Comparison of ENCODE assay signal across 1 cellular context in the genomic region with DNA sequence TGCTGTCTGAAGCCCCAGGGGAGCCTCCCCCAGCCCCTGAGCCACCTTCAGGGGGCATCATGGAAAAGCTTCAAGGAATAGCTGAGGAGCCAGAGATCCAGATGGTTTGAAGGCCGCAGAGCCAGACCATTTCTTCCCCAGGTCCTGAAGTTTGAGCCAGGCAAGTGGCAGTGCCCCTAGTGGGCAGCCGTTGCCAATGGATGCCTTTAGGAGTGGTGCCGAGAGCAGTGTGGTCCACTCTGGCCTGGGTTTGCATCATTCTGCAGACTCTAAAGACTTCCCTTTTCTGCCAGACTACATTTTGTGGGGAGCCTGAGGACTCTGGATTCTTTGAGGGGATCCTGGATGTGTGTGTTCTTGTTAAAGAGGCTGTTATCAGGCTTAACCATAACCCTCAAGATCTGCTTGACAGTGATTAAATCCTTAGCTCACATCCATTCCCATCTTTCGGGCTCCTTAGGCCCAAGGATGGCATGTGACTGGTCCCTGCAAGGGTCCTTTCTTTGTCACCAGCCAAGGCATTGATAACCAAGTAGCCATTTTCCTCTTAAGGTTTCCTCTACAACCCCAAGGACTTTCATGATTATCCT.
TF ChIP-seq lines count a peak whose summit lies in the region.

No MANE protein-coding gene starts in this region.

TF ChIP-seq in HepG2, 621 proteins besides CTCF, POLR2A, EP300 and RAD21:
- TF ChIP-seq RFX3 (CRISPR knock-in tag; IDR thresholded peaks at IDR 0.05) (no peak), ZNF839 (CRISPR knock-in tag; IDR thresholded peaks at IDR 0.05; ENCODE audit: borderline replicate concordance) (no peak), SOX5 (CRISPR knock-in tag; IDR thresholded peaks at IDR 0.05; ENCODE audit: borderline replicate concordance) (no peak), ZSCAN25 (CRISPR knock-in tag; IDR thresholded peaks at IDR 0.05) (no peak), DR1 (CRISPR knock-in tag; IDR thresholded peaks at IDR 0.05) (no peak), SIX4 (CRISPR knock-in tag; IDR thresholded peaks at IDR 0.05) (no peak), CCDC6 (CRISPR knock-in tag; IDR thresholded peaks at IDR 0.05) (no peak), ZNF350 (CRISPR knock-in tag; IDR thresholded peaks at IDR 0.05; ENCODE audit: borderline replicate concordance, low read depth) (no peak), ZNF776 (CRISPR knock-in tag; IDR thresholded peaks at IDR 0.05) (no peak), ZBTB7B (CRISPR knock-in tag; IDR thresholded peaks at IDR 0.05) (no peak), KMT2A (CRISPR knock-in tag; IDR thresholded peaks at IDR 0.05) (no peak)
- TF ChIP-seq, protein P1, sequence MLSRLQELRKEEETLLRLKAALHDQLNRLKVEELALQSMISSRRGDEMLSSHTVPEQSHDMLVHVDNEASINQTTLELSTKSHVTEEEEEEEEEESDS (CRISPR knock-in tag; IDR thresholded peaks at IDR 0.05; ENCODE audit: borderline replicate concordance) = no peak
- TF ChIP-seq, protein P2, sequence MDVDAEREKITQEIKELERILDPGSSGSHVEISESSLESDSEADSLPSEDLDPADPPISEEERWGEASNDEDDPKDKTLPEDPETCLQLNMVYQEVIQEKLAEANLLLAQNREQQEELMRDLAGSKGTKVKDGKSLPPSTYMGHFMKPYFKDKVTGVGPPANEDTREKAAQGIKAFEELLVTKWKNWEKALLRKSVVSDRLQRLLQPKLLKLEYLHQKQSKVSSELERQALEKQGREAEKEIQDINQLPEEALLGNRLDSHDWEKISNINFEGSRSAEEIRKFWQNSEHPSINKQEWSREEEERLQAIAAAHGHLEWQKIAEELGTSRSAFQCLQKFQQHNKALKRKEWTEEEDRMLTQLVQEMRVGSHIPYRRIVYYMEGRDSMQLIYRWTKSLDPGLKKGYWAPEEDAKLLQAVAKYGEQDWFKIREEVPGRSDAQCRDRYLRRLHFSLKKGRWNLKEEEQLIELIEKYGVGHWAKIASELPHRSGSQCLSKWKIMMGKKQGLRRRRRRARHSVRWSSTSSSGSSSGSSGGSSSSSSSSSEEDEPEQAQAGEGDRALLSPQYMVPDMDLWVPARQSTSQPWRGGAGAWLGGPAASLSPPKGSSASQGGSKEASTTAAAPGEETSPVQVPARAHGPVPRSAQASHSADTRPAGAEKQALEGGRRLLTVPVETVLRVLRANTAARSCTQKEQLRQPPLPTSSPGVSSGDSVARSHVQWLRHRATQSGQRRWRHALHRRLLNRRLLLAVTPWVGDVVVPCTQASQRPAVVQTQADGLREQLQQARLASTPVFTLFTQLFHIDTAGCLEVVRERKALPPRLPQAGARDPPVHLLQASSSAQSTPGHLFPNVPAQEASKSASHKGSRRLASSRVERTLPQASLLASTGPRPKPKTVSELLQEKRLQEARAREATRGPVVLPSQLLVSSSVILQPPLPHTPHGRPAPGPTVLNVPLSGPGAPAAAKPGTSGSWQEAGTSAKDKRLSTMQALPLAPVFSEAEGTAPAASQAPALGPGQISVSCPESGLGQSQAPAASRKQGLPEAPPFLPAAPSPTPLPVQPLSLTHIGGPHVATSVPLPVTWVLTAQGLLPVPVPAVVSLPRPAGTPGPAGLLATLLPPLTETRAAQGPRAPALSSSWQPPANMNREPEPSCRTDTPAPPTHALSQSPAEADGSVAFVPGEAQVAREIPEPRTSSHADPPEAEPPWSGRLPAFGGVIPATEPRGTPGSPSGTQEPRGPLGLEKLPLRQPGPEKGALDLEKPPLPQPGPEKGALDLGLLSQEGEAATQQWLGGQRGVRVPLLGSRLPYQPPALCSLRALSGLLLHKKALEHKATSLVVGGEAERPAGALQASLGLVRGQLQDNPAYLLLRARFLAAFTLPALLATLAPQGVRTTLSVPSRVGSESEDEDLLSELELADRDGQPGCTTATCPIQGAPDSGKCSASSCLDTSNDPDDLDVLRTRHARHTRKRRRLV (CRISPR knock-in tag; IDR thresholded peaks at IDR 0.05) = no peak
- TF ChIP-seq, protein P3, sequence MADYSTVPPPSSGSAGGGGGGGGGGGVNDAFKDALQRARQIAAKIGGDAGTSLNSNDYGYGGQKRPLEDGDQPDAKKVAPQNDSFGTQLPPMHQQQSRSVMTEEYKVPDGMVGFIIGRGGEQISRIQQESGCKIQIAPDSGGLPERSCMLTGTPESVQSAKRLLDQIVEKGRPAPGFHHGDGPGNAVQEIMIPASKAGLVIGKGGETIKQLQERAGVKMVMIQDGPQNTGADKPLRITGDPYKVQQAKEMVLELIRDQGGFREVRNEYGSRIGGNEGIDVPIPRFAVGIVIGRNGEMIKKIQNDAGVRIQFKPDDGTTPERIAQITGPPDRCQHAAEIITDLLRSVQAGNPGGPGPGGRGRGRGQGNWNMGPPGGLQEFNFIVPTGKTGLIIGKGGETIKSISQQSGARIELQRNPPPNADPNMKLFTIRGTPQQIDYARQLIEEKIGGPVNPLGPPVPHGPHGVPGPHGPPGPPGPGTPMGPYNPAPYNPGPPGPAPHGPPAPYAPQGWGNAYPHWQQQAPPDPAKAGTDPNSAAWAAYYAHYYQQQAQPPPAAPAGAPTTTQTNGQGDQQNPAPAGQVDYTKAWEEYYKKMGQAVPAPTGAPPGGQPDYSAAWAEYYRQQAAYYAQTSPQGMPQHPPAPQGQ (CRISPR knock-in tag; IDR thresholded peaks at IDR 0.05; ENCODE audit: borderline replicate concordance) = no peak
- TF ChIP-seq, protein P4, sequence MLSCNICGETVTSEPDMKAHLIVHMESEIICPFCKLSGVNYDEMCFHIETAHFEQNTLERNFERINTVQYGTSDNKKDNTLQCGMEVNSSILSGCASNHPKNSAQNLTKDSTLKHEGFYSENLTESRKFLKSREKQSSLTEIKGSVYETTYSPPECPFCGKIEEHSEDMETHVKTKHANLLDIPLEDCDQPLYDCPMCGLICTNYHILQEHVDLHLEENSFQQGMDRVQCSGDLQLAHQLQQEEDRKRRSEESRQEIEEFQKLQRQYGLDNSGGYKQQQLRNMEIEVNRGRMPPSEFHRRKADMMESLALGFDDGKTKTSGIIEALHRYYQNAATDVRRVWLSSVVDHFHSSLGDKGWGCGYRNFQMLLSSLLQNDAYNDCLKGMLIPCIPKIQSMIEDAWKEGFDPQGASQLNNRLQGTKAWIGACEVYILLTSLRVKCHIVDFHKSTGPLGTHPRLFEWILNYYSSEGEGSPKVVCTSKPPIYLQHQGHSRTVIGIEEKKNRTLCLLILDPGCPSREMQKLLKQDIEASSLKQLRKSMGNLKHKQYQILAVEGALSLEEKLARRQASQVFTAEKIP (CRISPR knock-in tag; IDR thresholded peaks at IDR 0.05; ENCODE audit: borderline replicate concordance) = no peak
